3 cellular contexts compared by ENCODE assay signal in the genomic region with DNA sequence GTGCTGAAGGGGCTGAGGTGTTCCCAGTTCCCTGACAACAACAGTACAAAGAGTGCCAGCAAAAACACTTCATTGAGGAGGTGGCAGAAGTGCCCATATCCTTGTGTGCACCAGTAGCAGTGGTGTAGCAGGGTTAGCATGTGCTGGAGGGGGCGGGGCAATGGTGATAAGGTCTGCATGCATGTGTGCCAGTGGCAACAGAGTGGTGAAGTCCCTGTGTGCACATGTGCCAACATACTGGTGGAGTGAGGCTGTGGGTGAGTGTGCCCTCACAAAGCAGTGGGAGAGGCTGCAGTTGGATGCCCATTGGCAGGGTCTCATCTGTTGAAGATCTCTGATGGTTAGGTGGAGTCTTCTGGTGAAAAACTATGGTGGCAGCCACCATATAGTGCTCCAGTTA.
"Had no signal": no experiment of that assay in that cellular context is flagged by ENCODE, and none has a peak within 500 bp of the region (broad histone marks: within the 10 kb centered on the region; RNA-seq: fewer than 3 reads in every experiment).

No MANE protein-coding gene starts in this region.

- ATAC-seq: GM12878 had no signal

- H3K4me3 ChIP-seq: GM12878 had no signal

- DNase-seq: GDM1, GF-D8 had no signal
